In genomic region chr19:12090807-12091206, GRCh38 we compare ENCODE assay signal across 8 cellular contexts. TPM values are rescaled to one million over a fixed set of nuclear protein-coding genes. Genes with fewer than 3 reads are reported as not detected.
DNase-seq lines count a peak whose midpoint lies in the region; ATAC-seq and TF ChIP-seq lines count a peak whose summit lies in the region.

No MANE protein-coding gene starts in this region.

- H3K4me3 ChIP-seq in GM23338 = no peak overlapping the region
- no peak overlapping the region for H3K4me3 ChIP-seq in heart left ventricle
- H3K4me3 ChIP-seq in retinal pigment epithelial cell (ENCODE audit: low read length) = no peak overlapping the region

- H3K4me1 ChIP-seq in GM23338 (ENCODE audit: insufficient read depth) (0 out of 2 replicates have a peak, but pooled peaks cover 3% of the 10 kb centered on the region), heart left ventricle (peaks cover 0 to 23% (median 1%) of the 10 kb centered on the region in 12 donors)

- no peaks in the 10 kb centered on the region for H3K9me2 ChIP-seq in GM23338 (ENCODE audit: insufficient read depth)

- H3K4me2 ChIP-seq in GM23338 = no peak overlapping the region

- no peaks in the 10 kb centered on the region; the same call in none of the 2 replicates for H4K20me1 ChIP-seq in GM23338 (replicated peaks; ENCODE audit: insufficient read depth)

- no peak overlapping the region for H3K4me3 Mint-ChIP-seq in GM23338

- H3K79me2 ChIP-seq in GM23338 (replicated peaks; ENCODE audit: insufficient read depth) = peaks cover 32% of the 10 kb centered on the region

- peak overlapping the region; percentile 16; the same call in 1 of the 2 replicates for H2AFZ ChIP-seq in GM23338

- H3K9me3 ChIP-seq in heart left ventricle = no peaks in the 10 kb centered on the region

- no peaks in the 10 kb centered on the region; the same call in 1 of the 2 replicates for H3F3A ChIP-seq in GM23338 (replicated peaks; ENCODE audit: low read depth)

- H3K9me3 Mint-ChIP-seq in GM23338 = peaks cover 94% of the 10 kb centered on the region
- H3K9me3 Mint-ChIP-seq in activated naive CD4-positive, alpha-beta T cell treated with anti-CD3 and anti-CD28 coated beads, Interleukin-2, amount 50 U/mL, for 72 hours = peaks cover 0 to 5% of the 10 kb centered on the region in 2 donors

- H3K27ac ChIP-seq in GM23338 (ENCODE audit: low read depth) (no peak overlapping the region), heart left ventricle (no peak overlapping the region)

- no peaks in the 10 kb centered on the region; the same call in 2 of the 3 replicates for H3K4me1 Mint-ChIP-seq in GM23338

- DNase-seq in AG08396 (ENCODE audit: low spot score) (peak; percentile 61), GM23338 (ENCODE audit: low spot score) (peak; percentile 71), SKM-1 (lab: John Stamatoyannopoulos, UW; ENCODE audit: unreplicated experiment) (peak; percentile 53), heart left ventricle (peak; percentile 52 to 72 (median 67)), retinal pigment epithelial cell (ENCODE audit: low read depth) (no peak), DMS153 (lab: John Stamatoyannopoulos, UW) (no peak), cerebellum (ENCODE audit: low spot score) (no peak)
- peak; percentile 64 to 73 for DNase-seq in activated naive CD4-positive, alpha-beta T cell treated with anti-CD3 and anti-CD28 coated beads, Interleukin-2, amount 50 U/mL, for 72 hours (ENCODE audit: low spot score in 2 of 2)

- no peak for TF ChIP-seq POLR2A in heart left ventricle (IDR thresholded peaks at IDR 0.05)

- ATAC-seq in GM23338 (peak; percentile 41; the same call in 2 of the 3 replicates), heart left ventricle (peak in 3 of 4 donors; percentile 60 to 72 (median 65))
- ATAC-seq in activated naive CD4-positive, alpha-beta T cell treated with anti-CD3 and anti-CD28 coated beads, Interleukin-2, amount 50 U/mL, for 72 hours = peak; percentile 41 to 58

- intact Hi-C loops in heart left ventricle (cut with DNase I) = loop anchor here in 6 of 10 donors (2.0 to 5.0 kb wide), 2 partner anchors 50 to 51 kb away; partner anchors contain the start of gene ZNF20 (in 6 of the 6)

- H3K36me3 Mint-ChIP-seq in GM23338 (ENCODE audit: low read depth) = peaks cover 52% of the 10 kb centered on the region
- H3K36me3 Mint-ChIP-seq in activated naive CD4-positive, alpha-beta T cell treated with anti-CD3 and anti-CD28 coated beads, Interleukin-2, amount 50 U/mL, for 72 hours = peaks cover 3 to 25% of the 10 kb centered on the region in 2 donors

- H3K27ac Mint-ChIP-seq in GM23338 = no peak overlapping the region
- H3K27ac Mint-ChIP-seq in activated naive CD4-positive, alpha-beta T cell treated with anti-CD3 and anti-CD28 coated beads, Interleukin-2, amount 50 U/mL, for 72 hours = no peak overlapping the region

- H3K27me3 Mint-ChIP-seq in GM23338 (ENCODE audit: insufficient read depth, low read depth, poor library complexity) = peaks cover 13% of the 10 kb centered on the region

- peaks cover 16% of the 10 kb centered on the region for H3K36me3 ChIP-seq in GM23338 (ENCODE audit: insufficient read depth)
- peaks cover 0 to 5% (median 0%) of the 10 kb centered on the region in 9 donors for H3K36me3 ChIP-seq in heart left ventricle

- WGBS in heart left ventricle, 4 donors = 45 to 71% (median 59%) methylated on average over 5 of the region's 5 CpGs

- TF ChIP-seq CTCF in GM23338 (conservative IDR thresholded peaks at IDR 0.05; ENCODE audit: low read depth in 2 of 2) = peak; percentile 82 to 88
- peak; percentile 50 to 75 (median 66) for TF ChIP-seq CTCF in heart left ventricle (IDR thresholded peaks at IDR 0.05)
- peak; percentile 59 for TF ChIP-seq CTCF in retinal pigment epithelial cell (conservative IDR thresholded peaks at IDR 0.05; ENCODE audit: low read depth, low read length)

- H3K27me3 ChIP-seq in GM23338 (ENCODE audit: insufficient read depth) (no peaks in the 10 kb centered on the region), heart left ventricle (no peaks in the 10 kb centered on the region)

TF ChIP-seq in GM23338, 12 proteins besides CTCF, POLR2A, EP300 and RAD21:
- TF ChIP-seq, protein P1, sequence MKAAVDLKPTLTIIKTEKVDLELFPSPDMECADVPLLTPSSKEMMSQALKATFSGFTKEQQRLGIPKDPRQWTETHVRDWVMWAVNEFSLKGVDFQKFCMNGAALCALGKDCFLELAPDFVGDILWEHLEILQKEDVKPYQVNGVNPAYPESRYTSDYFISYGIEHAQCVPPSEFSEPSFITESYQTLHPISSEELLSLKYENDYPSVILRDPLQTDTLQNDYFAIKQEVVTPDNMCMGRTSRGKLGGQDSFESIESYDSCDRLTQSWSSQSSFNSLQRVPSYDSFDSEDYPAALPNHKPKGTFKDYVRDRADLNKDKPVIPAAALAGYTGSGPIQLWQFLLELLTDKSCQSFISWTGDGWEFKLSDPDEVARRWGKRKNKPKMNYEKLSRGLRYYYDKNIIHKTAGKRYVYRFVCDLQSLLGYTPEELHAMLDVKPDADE (IDR thresholded peaks at IDR 0.05) = no peak
- TF ChIP-seq POLR2AphosphoS5 (IDR thresholded peaks at IDR 0.05; ENCODE audit: low read depth) = no peak
- no peak for TF ChIP-seq REST (IDR thresholded peaks at IDR 0.05; ENCODE audit: unreplicated experiment)

RNA-seq across cellular contexts. Expression of gene ZNF844, which starts 26.3 kb away (rescaled TPM):
- total RNA-seq in GM23338 (2014; rRNA removed; shearing (Covaris generic)) = 9.7 and 10.5 TPM in 2 replicates
- polyA plus RNA-seq in GM23338 (2016; fragmentation: Nextera tagmentation; extraction: Ambion mirVana) (1.8 and 2.1 TPM in 2 replicates), heart left ventricle (1 to 10 TPM; 3.6 to 6.3 TPM)
- total RNA-seq in activated naive CD4-positive, alpha-beta T cell treated with anti-CD3 and anti-CD28 coated beads, Interleukin-2, amount 50 U/mL, for 72 hours = 1 to 10 TPM; 1.6 to 8.3 TPM
- total RNA-seq in heart left ventricle (10 to 100 TPM in 7 of 9 donors, 1 to 10 TPM in 2; 7.5 to 24.3 (median 13.8) TPM), cerebellum (20.6 TPM)

RNA-seq across cellular contexts. Expression of gene ZNF878, which starts 38.0 kb away (rescaled TPM):
- 16.4 and 18.6 TPM in 2 replicates for total RNA-seq in GM23338 (2014; rRNA removed; shearing (Covaris generic))
- 7.5 and 8.7 TPM in 2 replicates for polyA plus RNA-seq in GM23338 (2016; fragmentation: Nextera tagmentation; extraction: Ambion mirVana)
- 1 to 10 TPM in 1 of 2 donors, under 1 TPM in 1; 0.59 to 1.3 TPM for total RNA-seq in activated naive CD4-positive, alpha-beta T cell treated with anti-CD3 and anti-CD28 coated beads, Interleukin-2, amount 50 U/mL, for 72 hours
- under 1 TPM in 4 of 9 donors, not detected in 5; 0.16 to 0.24 (median 0.22) TPM for total RNA-seq in heart left ventricle
- under 1 TPM; 0.11 to 0.23 TPM for polyA plus RNA-seq in heart left ventricle
- 0.36 TPM for total RNA-seq in cerebellum

RNA-seq across cellular contexts. Expression of gene ZNF20, which starts 49.3 kb away (rescaled TPM):
- 7.5 and 15.7 TPM in 2 replicates for total RNA-seq in GM23338 (2014; rRNA removed; shearing (Covaris generic))
- polyA plus RNA-seq in GM23338 (2016; fragmentation: Nextera tagmentation; extraction: Ambion mirVana) (3.6 and 4.1 TPM in 2 replicates), heart left ventricle (1 to 10 TPM; 1.2 to 1.6 TPM)
- total RNA-seq in activated naive CD4-positive, alpha-beta T cell treated with anti-CD3 and anti-CD28 coated beads, Interleukin-2, amount 50 U/mL, for 72 hours = 1 to 10 TPM; 1.6 to 5.1 TPM
- total RNA-seq in heart left ventricle (1 to 10 TPM in 5 of 9 donors, under 1 TPM in 1, not detected in 3; 0.63 to 2.7 (median 1.4) TPM), cerebellum (8.7 TPM)

RNA-seq across cellular contexts. Expression of gene ZNF433, which starts 55.3 kb away (rescaled TPM):
- total RNA-seq in GM23338 (2014; rRNA removed; shearing (Covaris generic)) = 2.0 and 9.8 TPM in 2 replicates
- polyA plus RNA-seq in GM23338 (2016; fragmentation: Nextera tagmentation; extraction: Ambion mirVana) = 3.4 and 4.1 TPM in 2 replicates
- 1 to 10 TPM; 1.4 to 1.8 TPM for total RNA-seq in activated naive CD4-positive, alpha-beta T cell treated with anti-CD3 and anti-CD28 coated beads, Interleukin-2, amount 50 U/mL, for 72 hours
- 1 to 10 TPM; 2.2 to 5.5 (median 3.6) TPM for total RNA-seq in heart left ventricle
- 1 to 10 TPM; 3.5 to 6.6 TPM for polyA plus RNA-seq in heart left ventricle
- 15.1 TPM for total RNA-seq in cerebellum

Comparison
In these comparisons a context has a peak if more than half of its experiments do, and no peak if none do; other contexts are left out.
1. DNase-seq: peak in AG08396 (single experiment), GM23338 (single experiment), SKM-1 (single experiment), activated naive CD4-positive, alpha-beta T cell treated with anti-CD3 and anti-CD28 coated beads, Interleukin-2, amount 50 U/mL, for 72 hours (2 of 2) and heart left ventricle (5 of 5); none in retinal pigment epithelial cell (single experiment), DMS153 (single experiment) and cerebellum (single experiment).
2. Peak in every context shown above with its lines, with median percentiles within 50 percentile points of each other: ATAC-seq and CTCF ChIP-seq.